9 cellular contexts compared by ENCODE assay signal in the genomic region with DNA sequence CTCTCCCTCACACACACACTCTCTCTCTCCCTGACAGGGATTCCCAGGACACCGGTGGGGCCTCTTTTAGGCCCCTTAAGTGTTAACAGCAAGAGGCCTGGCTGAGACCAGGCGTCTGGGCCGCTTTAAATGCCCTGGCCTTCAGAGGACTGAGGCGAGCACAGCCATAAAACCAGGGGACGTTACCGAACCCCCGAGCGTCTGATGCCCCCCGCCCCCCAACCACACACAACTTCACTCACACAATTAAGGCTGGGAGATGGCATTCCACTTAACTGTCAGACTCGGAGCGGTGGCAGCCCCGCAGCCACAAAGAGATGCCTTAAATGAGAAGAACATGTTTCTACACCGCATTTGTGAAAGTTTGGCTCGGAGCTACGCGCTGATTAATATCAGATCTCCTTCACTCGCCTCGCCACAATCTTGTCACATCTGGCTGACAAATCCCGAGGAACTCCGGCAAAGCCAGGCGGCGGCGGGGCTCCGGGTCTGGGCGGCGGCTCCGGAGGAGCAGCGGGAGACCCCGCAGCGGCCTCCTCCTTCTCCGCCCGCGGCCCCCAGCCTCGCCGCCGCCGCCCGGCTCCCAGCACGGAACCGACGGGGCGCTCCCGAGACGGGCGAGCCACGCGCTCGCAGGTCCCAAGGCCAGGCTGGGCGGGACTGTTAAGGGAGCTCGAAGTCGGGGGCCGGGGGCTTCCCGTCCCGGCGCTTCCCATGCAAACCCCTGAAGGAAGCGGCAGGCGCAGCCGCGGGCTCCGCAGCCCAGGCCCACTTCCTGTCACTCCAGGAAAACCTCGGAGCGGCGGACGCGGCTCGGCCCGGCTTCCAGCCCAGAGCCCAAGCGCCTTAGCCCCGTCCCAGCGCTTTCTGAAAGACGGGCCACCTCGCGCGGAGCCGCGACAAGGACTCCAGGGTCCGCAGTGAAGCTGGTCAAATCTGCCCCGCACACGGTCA. TPM values are rescaled to one million over a fixed set of nuclear protein-coding genes. Genes with fewer than 3 reads are reported as not detected.
DNase-seq lines count a peak whose midpoint lies in the region; ATAC-seq and TF ChIP-seq lines count a peak whose summit lies in the region.
"Had no signal": no experiment of that assay in that cellular context is flagged by ENCODE, and none has a peak within 500 bp of the region (broad histone marks: within the 10 kb centered on the region; RNA-seq: fewer than 3 reads in every experiment).

No MANE protein-coding gene starts in this region.

- H3K27ac Mint-ChIP-seq in T-helper 17 cell = no peak overlapping the region
- H3K27ac Mint-ChIP-seq in CD8-positive, alpha-beta memory T cell = no peak overlapping the region

- H3K27ac ChIP-seq in gastroesophageal sphincter = no peak overlapping the region
- H3K27ac ChIP-seq in prostate gland = no peak overlapping the region
- H3K27ac ChIP-seq in CD8-positive, alpha-beta memory T cell (ENCODE audit: low read depth, low read length) = no peak overlapping the region

- H3K4me3 ChIP-seq in gastroesophageal sphincter = peak overlapping the region; percentile 23 to 51
- peak overlapping the region; percentile 19 to 21 for H3K4me3 ChIP-seq in prostate gland
- no peak overlapping the region for H3K4me3 ChIP-seq in CD8-positive, alpha-beta memory T cell (ENCODE audit: low read length)

- no peaks in the 10 kb centered on the region for H3K9me3 ChIP-seq in ES-I3 (ENCODE audit: control insufficient read depth, insufficient read depth, low read length)
- no peaks in the 10 kb centered on the region for H3K9me3 ChIP-seq in T-helper 17 cell (ENCODE audit: control insufficient read depth, low read length, poor library complexity, severe bottlenecking)
- H3K9me3 ChIP-seq in gastroesophageal sphincter = no peaks in the 10 kb centered on the region
- no peaks in the 10 kb centered on the region for H3K9me3 ChIP-seq in prostate gland
- H3K9me3 ChIP-seq in CD8-positive, alpha-beta memory T cell (ENCODE audit: low read length) = no peaks in the 10 kb centered on the region

- H3K36me3 ChIP-seq in ES-I3 (ENCODE audit: insufficient read depth, low read length) (no peaks in the 10 kb centered on the region), gastroesophageal sphincter (no peaks in the 10 kb centered on the region), prostate gland (no peaks in the 10 kb centered on the region)
- no peaks in the 10 kb centered on the region for H3K36me3 ChIP-seq in CD8-positive, alpha-beta memory T cell (ENCODE audit: insufficient read depth, low read length)

- peaks cover 0 to 3% (median 0%) of the 10 kb centered on the region in 5 donors for H3K9me3 Mint-ChIP-seq in CD8-positive, alpha-beta memory T cell

- intact Hi-C loops in prostate gland (cut with DNase I) = no loop called here

- POLR2A ChIA-PET in CD8-positive, alpha-beta memory T cell (lab: Charles Lee) = no interaction called here

- H3K27me3 ChIP-seq in gastroesophageal sphincter (peaks cover 84% of the 10 kb centered on the region), prostate gland (replicated peaks; ENCODE audit: insufficient read depth) (peaks cover 3% of the 10 kb centered on the region)
- H3K27me3 ChIP-seq in CD8-positive, alpha-beta memory T cell (ENCODE audit: insufficient read depth, low read length, poor library complexity, severe bottlenecking) = peaks cover 8% of the 10 kb centered on the region

- TF ChIP-seq CTCF in gastroesophageal sphincter (IDR thresholded peaks at IDR 0.05) (no peak), prostate gland (IDR thresholded peaks at IDR 0.05) (no peak)

- 13% methylated on average over 5 of the region's 79 CpGs; no CpG with 5 or more reads in 1 of the 2 donors for WGBS in gastroesophageal sphincter (ENCODE audit: low coverage in 1 of 2), 2 donors
- whole genome bisulfite sequencing in prostate gland = 8% methylated on average over 44 of the region's 79 CpGs

- peak overlapping the region; percentile 66 for H3K4me3 Mint-ChIP-seq in T-helper 17 cell
- peak overlapping the region in 3 of 7 donors; percentile 20 to 61 (median 47) for H3K4me3 Mint-ChIP-seq in CD8-positive, alpha-beta memory T cell

- H3K4me1 Mint-ChIP-seq in T-helper 17 cell = peaks cover 9% of the 10 kb centered on the region
- H3K4me1 Mint-ChIP-seq in CD8-positive, alpha-beta memory T cell = peaks cover 0 to 15% (median 11%) of the 10 kb centered on the region in 3 donors

- peak overlapping the region; percentile 80 for H3K9ac ChIP-seq in ES-I3 (ENCODE audit: low read depth, low read length)

- no peak for TF ChIP-seq EP300 in gastroesophageal sphincter (IDR thresholded peaks at IDR 0.05)

- no peak for DNase-seq in T-helper 17 cell
- no peak for DNase-seq in prostate gland (ENCODE audit: low spot score)
- DNase-seq in epidermal melanocyte (ENCODE audit: insufficient read length, low spot score) = no peak
- DNase-seq in CD8-positive, alpha-beta memory T cell = no peak
- DNase-seq in NCI-H187 treated with DMSO at 0.1 percent for 48 hours (lab: John Stamatoyannopoulos, UW) = no peak

- H3K4me1 ChIP-seq in ES-I3 (ENCODE audit: insufficient read depth, low read length) (peaks cover 19% of the 10 kb centered on the region), gastroesophageal sphincter (peaks cover 0 to 22% (median 6%) of the 10 kb centered on the region in 3 donors), prostate gland (replicated peaks) (no peaks in the 10 kb centered on the region)
- no peaks in the 10 kb centered on the region for H3K4me1 ChIP-seq in CD8-positive, alpha-beta memory T cell (ENCODE audit: insufficient read depth, low read length)

- H3K27me3 Mint-ChIP-seq in T-helper 17 cell = peaks cover 66% of the 10 kb centered on the region
- peaks cover 47 to 75% of the 10 kb centered on the region in 2 donors for H3K27me3 Mint-ChIP-seq in CD8-positive, alpha-beta memory T cell

- CTCF ChIA-PET in CD8-positive, alpha-beta memory T cell (lab: Charles Lee) = no interaction called here

- TF ChIP-seq POLR2A in gastroesophageal sphincter (IDR thresholded peaks at IDR 0.05) = no peak
- TF ChIP-seq POLR2A in prostate gland (IDR thresholded peaks at IDR 0.05) = no peak

- peaks cover 3% of the 10 kb centered on the region for H3K36me3 Mint-ChIP-seq in T-helper 17 cell (ENCODE audit: low read depth)
- H3K36me3 Mint-ChIP-seq in CD8-positive, alpha-beta memory T cell = no peaks in the 10 kb centered on the region

- ATAC-seq in T-helper 17 cell (no peak), gastroesophageal sphincter (peak; percentile 19), HG03442 (IDR thresholded peaks at IDR 0.05; ENCODE audit: unreplicated experiment) (no peak)

RNA-seq across cellular contexts. Expression of gene BNC1, which starts 1.3 kb away (rescaled TPM):
- total RNA-seq in T-helper 17 cell = not detected
- 1 to 10 TPM in 1 of 4 donors, under 1 TPM in 3; 0.16 to 2.0 (median 0.27) TPM for total RNA-seq in gastroesophageal sphincter
- 10 to 100 TPM in 1 of 2 donors, under 1 TPM in 1; 0.27 to 11.0 TPM for total RNA-seq in prostate gland
- total RNA-seq in CD8-positive, alpha-beta memory T cell = not detected
- not detected for polyA plus RNA-seq in CD8-positive, alpha-beta memory T cell
- total RNA-seq: H4 had no signal
